8 cellular contexts compared by ENCODE assay signal in genomic region chr1:97849350-97850339, GRCh38.
DNase-seq lines count a peak whose midpoint lies in the region; ATAC-seq and TF ChIP-seq lines count a peak whose summit lies in the region.

No MANE protein-coding gene starts in this region.

- TF ChIP-seq CTCF in AG09309 (IDR thresholded peaks at IDR 0.05; ENCODE audit: control insufficient read depth, insufficient read depth, low read depth, low read length, missing control alignments) (no peak), progenitor cell of endocrine pancreas (IDR thresholded peaks at IDR 0.05; ENCODE audit: unreplicated experiment) (no peak)

- no peaks in the 10 kb centered on the region for H3K4me1 Mint-ChIP-seq in progenitor cell of endocrine pancreas (ENCODE audit: low read depth)

- H3K36me3 Mint-ChIP-seq in progenitor cell of endocrine pancreas (ENCODE audit: insufficient read depth), result peaks cover 1% of the 10 kb centered on the region

- no peak overlapping the region for H3K4me3 ChIP-seq in AG09309 (ENCODE audit: control insufficient read depth, low read depth, low read length)

- H3K27ac Mint-ChIP-seq in progenitor cell of endocrine pancreas, result no peak overlapping the region

- H3K4me3 Mint-ChIP-seq in progenitor cell of endocrine pancreas (ENCODE audit: low read depth), result no peak overlapping the region

- ATAC-seq in GM19043 (IDR thresholded peaks at IDR 0.05; ENCODE audit: low read depth, unreplicated experiment) (peak; percentile 39), HG02970 (IDR thresholded peaks at IDR 0.05; ENCODE audit: low FRiP score, unreplicated experiment) (no peak)

- DNase-seq in AG09309 (ENCODE audit: low read depth), result peak; percentile 64
- peak; percentile 72 for DNase-seq in NAMALWA (ENCODE audit: low spot score)
- DNase-seq in astrocyte of the hippocampus (ENCODE audit: low read depth, low spot score), result peak; percentile 70
- DNase-seq in non-pigmented ciliary epithelial cell (ENCODE audit: low read depth), result peak; percentile 74
- no peak for DNase-seq in progenitor cell of endocrine pancreas (ENCODE audit: low spot score, unreplicated experiment)
- no peak for DNase-seq in activated CD4-positive, alpha-beta T cell treated with anti-CD3 and anti-CD28 coated beads, Interleukin-2, amount 50 U/mL, for 4 hours

- no peaks in the 10 kb centered on the region for H3K27me3 Mint-ChIP-seq in progenitor cell of endocrine pancreas

- no peaks in the 10 kb centered on the region for H3K9me3 Mint-ChIP-seq in progenitor cell of endocrine pancreas (ENCODE audit: low read depth)

Comparison
In these comparisons a context has a peak if more than half of its experiments do, and no peak if none do; other contexts are left out.
1. DNase-seq: peak in AG09309 (single experiment), NAMALWA (single experiment), astrocyte of the hippocampus (single experiment) and non-pigmented ciliary epithelial cell (single experiment); none in progenitor cell of endocrine pancreas (single experiment) and activated CD4-positive, alpha-beta T cell treated with anti-CD3 and anti-CD28 coated beads, Interleukin-2, amount 50 U/mL, for 4 hours (0 of 2).